ENCODE assay signal across 16 cellular contexts in the genomic region with DNA sequence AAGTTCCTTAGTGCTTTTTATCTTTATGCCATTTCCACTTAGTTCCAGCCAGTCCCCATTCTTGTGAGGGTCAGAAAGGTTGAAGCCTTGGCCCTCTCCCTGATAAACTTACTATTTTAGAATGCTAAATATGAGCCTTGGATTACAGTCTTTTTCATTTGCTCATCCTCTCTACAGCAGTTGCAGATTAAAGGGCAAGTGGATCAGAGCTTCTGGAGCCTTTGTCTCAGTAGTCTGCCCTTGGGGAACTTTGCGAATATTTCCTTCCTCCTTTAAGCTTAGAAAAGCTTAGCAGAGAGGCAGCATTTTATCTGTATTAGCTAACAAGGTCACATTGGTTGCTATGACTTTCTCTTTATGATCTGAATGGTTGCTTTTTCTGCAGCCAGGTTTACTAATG. TPM values are rescaled to one million over a fixed set of nuclear protein-coding genes. Genes with fewer than 3 reads are reported as not detected.
DNase-seq lines count a peak whose midpoint lies in the region; ATAC-seq and TF ChIP-seq lines count a peak whose summit lies in the region.
"Had no signal": no experiment of that assay in that cellular context is flagged by ENCODE, and none has a peak within 500 bp of the region (broad histone marks: within the 10 kb centered on the region; RNA-seq: fewer than 3 reads in every experiment).

No MANE protein-coding gene starts in this region.

- ATAC-seq in heart right ventricle (no peak), GM21529 (IDR thresholded peaks at IDR 0.05; ENCODE audit: unreplicated experiment) (no peak), HG03097 (IDR thresholded peaks at IDR 0.05; ENCODE audit: low FRiP score, unreplicated experiment) (no peak), HG03039 (IDR thresholded peaks at IDR 0.05; ENCODE audit: unreplicated experiment) (no peak)
- ATAC-seq: HCT116 had no signal

- H3K4me1 ChIP-seq in heart right ventricle (peaks cover 0 to 62% (median 18%) of the 10 kb centered on the region in 9 donors), right atrium auricular region (peaks cover 0 to 16% of the 10 kb centered on the region in 2 donors)

- no peak for DNase-seq in heart right ventricle
- DNase-seq in right atrium auricular region (ENCODE audit: low spot score): no peak
- DNase-seq in mesothelial cell of epicardium (ENCODE audit: low spot score in 2 of 2, unreplicated experiment in 2 of 2): no peak
- no peak for DNase-seq in medulla oblongata (ENCODE audit: extremely low spot score)
- DNase-seq: DMS53, NCI-H1092, NCI-H2227 treated with DMSO at 0.1 percent for 48 hours, NCI-H69, PC-9, SK-N-SH had no signal

- H3K27ac ChIP-seq in heart right ventricle: peak overlapping the region in 9 of 10 donors; percentile 13 to 83 (median 53)
- no peak overlapping the region for H3K27ac ChIP-seq in right atrium auricular region
- H3K27ac ChIP-seq: KMS-11, PC-9 had no signal

- H3K27me3 Mint-ChIP-seq in brain: no peaks in the 10 kb centered on the region
- no peaks in the 10 kb centered on the region for H3K27me3 Mint-ChIP-seq in mesothelial cell of epicardium (ENCODE audit: low read depth)

- H3K27ac Mint-ChIP-seq in brain: peak overlapping the region in 3 of 5 experiments; percentile 61 to 76 (median 61)
- peak overlapping the region; percentile 71 for H3K27ac Mint-ChIP-seq in mesothelial cell of epicardium

- TF ChIP-seq CTCF in heart right ventricle (IDR thresholded peaks at IDR 0.05): no peak
- TF ChIP-seq CTCF in right atrium auricular region (IDR thresholded peaks at IDR 0.05): no peak
- TF ChIP-seq CTCF in brain (conservative IDR thresholded peaks at IDR 0.05): no peak
- TF ChIP-seq CTCF in mesothelial cell of epicardium (IDR thresholded peaks at IDR 0.05; ENCODE audit: unreplicated experiment): no peak

- H3K4me1 Mint-ChIP-seq in brain: peaks cover 35% of the 10 kb centered on the region
- H3K4me1 Mint-ChIP-seq in mesothelial cell of epicardium: peaks cover 26% of the 10 kb centered on the region

- no peak overlapping the region for H3K4me3 Mint-ChIP-seq in brain
- no peak overlapping the region for H3K4me3 Mint-ChIP-seq in mesothelial cell of epicardium

- H3K9me3 Mint-ChIP-seq in brain (peaks cover 9 to 37% (median 22%) of the 10 kb centered on the region in 5 experiments), mesothelial cell of epicardium (peaks cover 4% of the 10 kb centered on the region)

- H3K9me3 ChIP-seq in heart right ventricle (peaks cover 0 to 7% (median 0%) of the 10 kb centered on the region in 11 donors), right atrium auricular region (no peaks in the 10 kb centered on the region)
- H3K9me3 ChIP-seq: SK-N-SH had no signal

- H3K36me3 Mint-ChIP-seq in brain: peaks cover 91% of the 10 kb centered on the region
- H3K36me3 Mint-ChIP-seq in mesothelial cell of epicardium: peaks cover 6% of the 10 kb centered on the region

- H3K4me3 ChIP-seq in heart right ventricle (no peak overlapping the region), right atrium auricular region (no peak overlapping the region)
- H3K4me3 ChIP-seq: PC-9 had no signal

- intact Hi-C loops in heart right ventricle (cut with DNase I): no loop called here

- 29 to 50% methylated on average over 1 of the region's 1 CpG for WGBS in heart right ventricle, 2 donors

- H3K36me3 ChIP-seq in heart right ventricle (peaks cover 0 to 8% (median 0%) of the 10 kb centered on the region in 9 donors), right atrium auricular region (peaks cover 1% of the 10 kb centered on the region)

- no peaks in the 10 kb centered on the region for H3K27me3 ChIP-seq in heart right ventricle
- no peaks in the 10 kb centered on the region for H3K27me3 ChIP-seq in right atrium auricular region

RNA-seq across cellular contexts. Expression of a gene that starts 11.5 kb away (rescaled TPM):
- total RNA-seq in heart right ventricle (10 to 100 TPM in 4 of 10 donors, 1 to 10 TPM in 6; 4.2 to 16.3 (median 8.8) TPM), right atrium auricular region (1 to 10 TPM; 1.6 to 1.7 TPM), mesothelial cell of epicardium (9.1 to 11.0 TPM (median 10.6 TPM) in 3 replicates)
- polyA plus RNA-seq in heart right ventricle (1 to 10 TPM; 1.1 to 2.7 TPM), brain (ENCODE audit: insufficient read depth, low read depth, low replicate concordance) (2.6 TPM)

Comparison
In these comparisons a context has a peak if more than half of its experiments do, and no peak if none do; other contexts are left out.
1. H3K27ac ChIP-seq: peak in heart right ventricle (9 of 10); none in right atrium auricular region (0 of 2).